ENCODE assay signal across 20 cellular contexts in the genomic region with DNA sequence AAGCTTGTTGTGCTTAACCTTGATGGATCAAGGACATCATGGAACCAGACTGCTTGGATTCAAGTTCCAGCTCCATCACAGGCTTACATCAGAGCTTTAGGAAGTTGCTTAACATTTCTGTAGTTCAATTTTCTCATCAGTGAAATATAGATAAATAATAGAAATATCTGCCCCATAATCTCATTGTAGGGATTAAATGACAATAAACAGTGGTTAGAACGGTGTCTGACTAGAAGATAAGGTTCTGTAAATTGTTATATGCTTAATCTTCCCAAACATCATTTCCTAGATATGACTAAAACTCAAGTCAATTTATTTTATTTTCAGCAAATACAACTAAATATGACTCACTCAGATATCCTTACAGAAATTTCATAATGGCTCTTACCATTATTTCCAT.
"Had no signal": no experiment of that assay in that cellular context is flagged by ENCODE, and none has a peak within 500 bp of the region (broad histone marks: within the 10 kb centered on the region; RNA-seq: fewer than 3 reads in every experiment).

No MANE protein-coding gene starts in this region.

- H3K27me3 ChIP-seq: dorsolateral prefrontal cortex, foreskin keratinocyte, right atrium auricular region, transverse colon had no signal

- H3K4me1 ChIP-seq: foreskin keratinocyte, right atrium auricular region, transverse colon had no signal

- H3K36me3 ChIP-seq: right atrium auricular region, transverse colon had no signal

- H3K9me3 ChIP-seq: right atrium auricular region had no signal

- DNase-seq: activated CD4-positive, alpha-beta T cell treated with anti-CD3 and anti-CD28 coated beads, Interleukin-2, amount 10 ng/mL, durations not matched to agents 7 days and 5 days; activated naive CD8-positive, alpha-beta T cell treated with anti-CD3 and anti-CD28 coated beads, Interleukin-2, amount 10 ng/mL, durations not matched to agents 7 days and 5 days; aorta; dorsolateral prefrontal cortex; endodermal cell; erythroblast; glutamatergic neuron; hypothalamus; kidney glomerular epithelial cell; left ventricle myocardium superior; mesendoderm; nucleus accumbens; stimulated activated CD4-positive, alpha-beta T cell treated with anti-CD3 and anti-CD28 coated beads, Interleukin-2, amount 100 ng/mL, for 48 hours; stimulated activated naive B cell treated with anti-CD40 and anti-IgM and Interleukin-4, amounts not matched to agents 10 μg/mL and 1 μg/mL and 100 μg/mL, for 72 hours; transverse colon had no signal

- ATAC-seq: foreskin keratinocyte; left ventricle myocardium superior; natural killer cell treated with Interleukin-12 subunit alpha and Interleukin-12 subunit beta and Interleukin-15 and Interleukin-18, amount 100 ng/mL, for 72 hours; stimulated activated naive B cell treated with anti-CD40 and anti-IgM and Interleukin-4, amounts not matched to agents 10 μg/mL and 1 μg/mL and 100 μg/mL, for 72 hours had no signal

- H3K27ac Mint-ChIP-seq: activated CD4-positive, alpha-beta T cell treated with anti-CD3 and anti-CD28 coated beads, Interleukin-2, amount 10 ng/mL, durations not matched to agents 7 days and 5 days; activated naive CD8-positive, alpha-beta T cell treated with anti-CD3 and anti-CD28 coated beads, Interleukin-2, amount 10 ng/mL, durations not matched to agents 7 days and 5 days; activated T-helper 1 cell treated with anti-CD3 and anti-CD28 coated beads, Interleukin-12 subunit alpha, Interleukin-12 subunit beta, Interleukin-2, Interleukin-4 antibody, amounts not matched to agents 30 ng/mL and 10 ng/mL and 1 ng/mL, durations not matched to agents 14 hours and 24 hours and 36 hours; endodermal cell; natural killer cell treated with Interleukin-12 subunit alpha and Interleukin-12 subunit beta and Interleukin-15 and Interleukin-18, amount 100 ng/mL, for 72 hours; stimulated activated naive B cell treated with anti-CD40 and anti-IgM and Interleukin-4, amounts not matched to agents 10 μg/mL and 1 μg/mL and 100 μg/mL, for 72 hours; T-helper 2 cell treated with Interferon-gamma antibody and Interleukin-4, amounts not matched to agents 5 μg/mL and 100 μg/mL, for 36 hours had no signal

- H3K27ac ChIP-seq: foreskin keratinocyte, right atrium auricular region, transverse colon had no signal

- H3K36me3 Mint-ChIP-seq: activated naive CD8-positive, alpha-beta T cell treated with anti-CD3 and anti-CD28 coated beads, Interleukin-2, amount 10 ng/mL, durations not matched to agents 7 days and 5 days; natural killer cell treated with Interleukin-12 subunit alpha and Interleukin-12 subunit beta and Interleukin-15 and Interleukin-18, amount 100 ng/mL, for 72 hours; stimulated activated naive B cell treated with anti-CD40 and anti-IgM and Interleukin-4, amounts not matched to agents 10 μg/mL and 1 μg/mL and 100 μg/mL, for 72 hours had no signal

- H3K4me3 Mint-ChIP-seq: activated CD4-positive, alpha-beta T cell treated with anti-CD3 and anti-CD28 coated beads, Interleukin-2, amount 10 ng/mL, durations not matched to agents 7 days and 5 days; activated naive CD8-positive, alpha-beta T cell treated with anti-CD3 and anti-CD28 coated beads, Interleukin-2, amount 10 ng/mL, durations not matched to agents 7 days and 5 days; activated T-helper 1 cell treated with anti-CD3 and anti-CD28 coated beads, Interleukin-12 subunit alpha, Interleukin-12 subunit beta, Interleukin-2, Interleukin-4 antibody, amounts not matched to agents 30 ng/mL and 10 ng/mL and 1 ng/mL, durations not matched to agents 14 hours and 24 hours and 36 hours; endodermal cell; natural killer cell treated with Interleukin-12 subunit alpha and Interleukin-12 subunit beta and Interleukin-15 and Interleukin-18, amount 100 ng/mL, for 72 hours; stimulated activated naive B cell treated with anti-CD40 and anti-IgM and Interleukin-4, amounts not matched to agents 10 μg/mL and 1 μg/mL and 100 μg/mL, for 72 hours; T-helper 2 cell treated with Interferon-gamma antibody and Interleukin-4, amounts not matched to agents 5 μg/mL and 100 μg/mL, for 36 hours had no signal

- H3K27me3 Mint-ChIP-seq: activated CD4-positive, alpha-beta T cell treated with anti-CD3 and anti-CD28 coated beads, Interleukin-2, amount 10 ng/mL, durations not matched to agents 7 days and 5 days; activated naive CD8-positive, alpha-beta T cell treated with anti-CD3 and anti-CD28 coated beads, Interleukin-2, amount 10 ng/mL, durations not matched to agents 7 days and 5 days; natural killer cell treated with Interleukin-12 subunit alpha and Interleukin-12 subunit beta and Interleukin-15 and Interleukin-18, amount 100 ng/mL, for 72 hours; stimulated activated naive B cell treated with anti-CD40 and anti-IgM and Interleukin-4, amounts not matched to agents 10 μg/mL and 1 μg/mL and 100 μg/mL, for 72 hours had no signal

- H3K4me3 ChIP-seq: dorsolateral prefrontal cortex, right atrium auricular region, transverse colon had no signal

- H3K9me3 Mint-ChIP-seq: activated CD4-positive, alpha-beta T cell treated with anti-CD3 and anti-CD28 coated beads, Interleukin-2, amount 10 ng/mL, durations not matched to agents 7 days and 5 days; activated naive CD8-positive, alpha-beta T cell treated with anti-CD3 and anti-CD28 coated beads, Interleukin-2, amount 10 ng/mL, durations not matched to agents 7 days and 5 days; activated T-helper 1 cell treated with anti-CD3 and anti-CD28 coated beads, Interleukin-12 subunit alpha, Interleukin-12 subunit beta, Interleukin-2, Interleukin-4 antibody, amounts not matched to agents 30 ng/mL and 10 ng/mL and 1 ng/mL, durations not matched to agents 14 hours and 24 hours and 36 hours; endodermal cell; natural killer cell treated with Interleukin-12 subunit alpha and Interleukin-12 subunit beta and Interleukin-15 and Interleukin-18, amount 100 ng/mL, for 72 hours; stimulated activated naive B cell treated with anti-CD40 and anti-IgM and Interleukin-4, amounts not matched to agents 10 μg/mL and 1 μg/mL and 100 μg/mL, for 72 hours had no signal

- H3K4me1 Mint-ChIP-seq: activated CD4-positive, alpha-beta T cell treated with anti-CD3 and anti-CD28 coated beads, Interleukin-2, amount 10 ng/mL, durations not matched to agents 7 days and 5 days; activated naive CD8-positive, alpha-beta T cell treated with anti-CD3 and anti-CD28 coated beads, Interleukin-2, amount 10 ng/mL, durations not matched to agents 7 days and 5 days; endodermal cell; stimulated activated naive B cell treated with anti-CD40 and anti-IgM and Interleukin-4, amounts not matched to agents 10 μg/mL and 1 μg/mL and 100 μg/mL, for 72 hours had no signal
